ENCODE assay signal across 19 cellular contexts in the genomic region with DNA sequence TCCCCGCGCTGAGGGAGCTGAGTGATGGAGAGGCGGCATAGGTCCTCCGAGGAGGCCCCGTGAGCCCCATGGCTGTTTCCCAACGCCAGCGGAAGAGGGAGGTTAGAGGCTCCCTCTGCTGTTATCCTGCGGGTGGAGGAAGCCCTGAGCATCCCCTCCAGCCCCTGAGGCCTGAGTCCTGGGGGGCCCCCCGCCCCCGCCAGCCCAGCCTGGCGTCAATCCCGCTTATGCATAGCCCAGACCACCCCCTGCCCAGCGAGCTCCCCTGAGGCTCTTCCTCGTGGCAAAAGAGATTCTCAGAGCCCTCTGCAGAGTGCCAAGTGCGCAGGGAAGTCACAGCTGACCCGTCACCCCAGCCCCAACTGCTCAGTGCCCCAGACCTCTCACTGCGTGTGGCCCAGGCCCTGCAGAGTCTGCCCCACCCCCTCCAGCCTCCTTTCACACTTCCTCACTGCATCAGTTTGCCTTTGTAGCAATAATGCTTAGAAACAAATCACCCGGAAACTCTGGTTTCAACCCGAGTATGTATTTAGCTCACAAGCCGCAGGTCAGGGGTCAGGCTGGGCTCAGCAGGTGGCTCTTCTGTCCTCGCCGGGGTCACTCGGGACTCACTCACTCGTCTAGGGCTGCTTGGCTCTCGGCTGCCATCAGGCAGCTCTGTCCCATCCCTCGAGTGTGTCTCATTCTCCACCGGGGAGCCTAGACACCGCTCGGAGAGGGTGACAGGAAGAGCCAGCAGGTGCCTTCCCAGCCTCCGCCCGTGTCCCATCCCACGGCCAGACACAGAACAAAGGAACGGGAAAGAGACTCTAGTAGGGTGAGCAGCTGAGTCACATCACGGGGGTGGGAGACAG. TPM values are rescaled to one million over a fixed set of nuclear protein-coding genes. Genes with fewer than 3 reads are reported as not detected.
DNase-seq lines count a peak whose midpoint lies in the region; ATAC-seq, FAIRE-seq and TF ChIP-seq lines count a peak whose summit lies in the region.
"Had no signal": no experiment of that assay in that cellular context is flagged by ENCODE, and none has a peak within 500 bp of the region (broad histone marks: within the 10 kb centered on the region; RNA-seq: fewer than 3 reads in every experiment).

No MANE protein-coding gene starts in this region.

- H3K4me1 ChIP-seq in BLaER1 (peaks cover 48% of the 10 kb centered on the region), HepG2 (ENCODE audit: insufficient read depth, low read length) (no peaks in the 10 kb centered on the region), HAP-1 (no peaks in the 10 kb centered on the region)

- WGBS in HepG2 (ENCODE audit: low lambda C conversion rate) = 35% methylated on average over 20 of the region's 34 CpGs

- H3K4me3 Mint-ChIP-seq in osteocyte (ENCODE audit: unreplicated experiment) = no peak overlapping the region
- H3K4me3 Mint-ChIP-seq: T-cell had no signal

- H3K27me3 ChIP-seq in BLaER1 (peaks cover 23% of the 10 kb centered on the region; the same call in 1 of the 2 replicates), HepG2 (ENCODE audit: control insufficient read depth in 1 of 2, insufficient read depth in 2 of 2, low read length in 2 of 2) (peaks cover 4 to 70% of the 10 kb centered on the region in 2 experiments), HAP-1 (ENCODE audit: low read depth) (peaks cover 60% of the 10 kb centered on the region)

- H2AFZ ChIP-seq in HepG2 (ENCODE audit: low read length) = no peak overlapping the region

- peaks cover 14% of the 10 kb centered on the region for H3K9me3 ChIP-seq in BLaER1
- H3K9me3 ChIP-seq in HepG2 (ENCODE audit: low read length) = peaks cover 9% of the 10 kb centered on the region; the same call in 1 of the 2 replicates
- H3K9me3 ChIP-seq in HAP-1 = no peaks in the 10 kb centered on the region

- no peak for TF ChIP-seq EP300 in HepG2 (IDR thresholded peaks at IDR 0.05; ENCODE audit: low read depth in 2 of 2, low read length in 2 of 2)
- TF ChIP-seq EP300 in HepG2 (CRISPR knock-in tag; IDR thresholded peaks at IDR 0.05; ENCODE audit: borderline replicate concordance) = no peak

- DNase-seq in HTR-8/SVneo (ENCODE audit: insufficient read length, low spot score) (peak; percentile 50), cerebellum (ENCODE audit: low spot score) (peak; percentile 67), HepG2 (ENCODE audit: low spot score) (no peak), HAP-1 (ENCODE audit: low spot score in 2 of 2) (no peak), osteocyte (ENCODE audit: extremely low spot score, unreplicated experiment) (no peak)
- DNase-seq: activated CD8-positive, alpha-beta memory T cell treated with anti-CD3 and anti-CD28 coated beads, Interleukin-2, amount 50 U/mL, for 48 hours; activated naive CD4-positive, alpha-beta T cell treated with anti-CD3 and anti-CD28 coated beads, Interleukin-2, amount 50 U/mL, for 16 hours; GDM1; NCI-H2227 treated with DMSO at 0.1 percent for 48 hours; stimulated activated naive CD4-positive, alpha-beta T cell; T-cell had no signal

- POLR2A ChIA-PET in HepG2 (lab: Yijun Ruan, JAX) = no interaction called here

- peaks cover 9% of the 10 kb centered on the region for H3K9me3 Mint-ChIP-seq in osteocyte (ENCODE audit: unreplicated experiment)
- H3K9me3 Mint-ChIP-seq: T-cell had no signal

- TF ChIP-seq POLR2A in HepG2 (IDR thresholded peaks at IDR 0.05; ENCODE audit: insufficient read depth in 1 of 2, low read depth in 2 of 2, low read length in 2 of 2) = no peak

- no peak overlapping the region for H3K9ac ChIP-seq in BLaER1
- H3K9ac ChIP-seq in HepG2 (ENCODE audit: insufficient read depth, low read depth, low read length) = no peak overlapping the region

- no peak overlapping the region for H3K4me3 ChIP-seq in BLaER1
- no peak overlapping the region for H3K4me3 ChIP-seq in HepG2 (replicated peaks in 1 of 3; ENCODE audit: insufficient read depth in 1 of 3, low read depth in 2 of 3, low read length in 3 of 3)
- H3K4me3 ChIP-seq in HAP-1 = no peak overlapping the region

- TF ChIP-seq RAD21 in HepG2 (CRISPR knock-in tag; IDR thresholded peaks at IDR 0.05) = no peak

- H3K27ac ChIP-seq in BLaER1 (no peak overlapping the region), HepG2 (ENCODE audit: extremely low read length, insufficient read depth, low read length) (no peak overlapping the region)

- intact Hi-C loops in HepG2 (cut with micrococcal nuclease; ENCODE audit: unreplicated experiment) = no loop called here

- H3K4me1 Mint-ChIP-seq in osteocyte (ENCODE audit: unreplicated experiment) = no peaks in the 10 kb centered on the region

- TF ChIP-seq CTCF in HepG2 (CRISPR knock-in tag; IDR thresholded peaks at IDR 0.05) = peak; percentile 8; the same call in 1 of the 2 replicates
- TF ChIP-seq CTCF in osteocyte (IDR thresholded peaks at IDR 0.05) = no peak

- ATAC-seq in HepG2 (peak; percentile 36), HG03439 (IDR thresholded peaks at IDR 0.05; ENCODE audit: unreplicated experiment) (no peak), HG03135 (IDR thresholded peaks at IDR 0.05; ENCODE audit: unreplicated experiment) (no peak)
- ATAC-seq: activated CD4-positive, CD25-positive, alpha-beta regulatory T cell treated with anti-CD3 and anti-CD28 coated beads, Interleukin-2, amount 50 U/mL, for 24 hours; left lobe of liver; T-cell had no signal

- H3K79me2 ChIP-seq in HepG2 (ENCODE audit: insufficient read depth, low read length) = no peaks in the 10 kb centered on the region

- FAIRE-seq in HTR-8/SVneo (lab: Jason Lieb, UNC) = no peak
- FAIRE-seq in HepG2 (lab: Jason Lieb, UNC) = no peak
- FAIRE-seq: bronchial epithelial cell, H54 had no signal

- H3K4me2 ChIP-seq in BLaER1 (peak overlapping the region; percentile 79), HepG2 (ENCODE audit: low read depth, low read length) (no peak overlapping the region)

- no peaks in the 10 kb centered on the region for H3K36me3 Mint-ChIP-seq in osteocyte (ENCODE audit: unreplicated experiment)
- H3K36me3 Mint-ChIP-seq: T-cell had no signal

- H3K27ac Mint-ChIP-seq in osteocyte (ENCODE audit: unreplicated experiment) = no peak overlapping the region
- H3K27ac Mint-ChIP-seq: T-cell had no signal

- in situ Hi-C loops in HepG2 (cut with HindIII; ENCODE audit: extremely low pct_ligation_motif_present, low pct_unique_long_range_greater_than_20kb) (no loop called here), HAP-1 (cut with MboI; ENCODE audit: low sequenced_read_pairs) (no loop called here)

- H4K20me1 ChIP-seq in BLaER1 = no peaks in the 10 kb centered on the region
- H4K20me1 ChIP-seq in HepG2 (ENCODE audit: insufficient read depth, low read length) = no peaks in the 10 kb centered on the region

- BruUV-seq in HepG2 (replicated peaks; lab: Mats Ljungman, UMichigan) = no TSS peak

- CTCF ChIA-PET in HepG2 (lab: Yijun Ruan, JAX; ENCODE audit: low intra/inter-chr PET ratio, low total read pairs) = no interaction called here

- H3K27me3 Mint-ChIP-seq in osteocyte (ENCODE audit: unreplicated experiment) = peaks cover 57% of the 10 kb centered on the region

- no peaks in the 10 kb centered on the region for H3K36me3 ChIP-seq in BLaER1
- no peaks in the 10 kb centered on the region for H3K36me3 ChIP-seq in HepG2 (replicated peaks in 1 of 2; ENCODE audit: control insufficient read depth in 1 of 2, insufficient read depth in 2 of 2, low read length in 2 of 2)
- H3K36me3 ChIP-seq in HAP-1 (replicated peaks) = no peaks in the 10 kb centered on the region

TF ChIP-seq in HepG2, 621 proteins besides CTCF, POLR2A, EP300 and RAD21:
- TF ChIP-seq ZNF331 (CRISPR knock-in tag; IDR thresholded peaks at IDR 0.05) (peak; percentile 98), ATM (IDR thresholded peaks at IDR 0.05; ENCODE audit: borderline replicate concordance) (no peak)

RNA-seq across cellular contexts. Expression of gene GALNT9, which starts 44.8 kb away (rescaled TPM):
- total RNA-seq in cerebellum = 23.1 TPM
- 0.04 TPM in 1 of 2 replicates, not detected in the other for total RNA-seq in HepG2 (2016; rRNA removed; fragmentation: Illumina TruSeq; extraction: Trizol)
- total RNA-seq in HepG2 (2016; cell fraction: cytosol; rRNA removed; fragmentation: Illumina TruSeq; extraction: Trizol; ENCODE audit: low read depth) = not detected in 2 replicates
- not detected in 2 replicates for total RNA-seq in HepG2 (2016; cell fraction: insoluble cytoplasmic fraction; rRNA removed; fragmentation: Illumina TruSeq; extraction: Trizol)
- total RNA-seq in HepG2 (2016; cell fraction: membrane; rRNA removed; fragmentation: Illumina TruSeq; extraction: Trizol) = 0.09 TPM in 1 of 2 replicates, not detected in the other
- not detected in 2 replicates for total RNA-seq in HepG2 (2016; cell fraction: nucleus; rRNA removed; fragmentation: Illumina TruSeq; extraction: Trizol)
- polyA plus RNA-seq in HepG2 (2011; rRNA removed) = not detected in 2 replicates
- polyA plus RNA-seq in HepG2 (2011; cell fraction: cytosol; rRNA removed) = not detected in 2 replicates
- polyA plus RNA-seq in HepG2 (2011; cell fraction: nucleus; rRNA removed) = not detected in 2 replicates
- polyA plus RNA-seq in HepG2 (2012) = not detected in 2 replicates
- polyA plus RNA-seq in HepG2 (2016; cell fraction: cytosol; fragmentation: Illumina TruSeq; extraction: Trizol; ENCODE audit: low read depth) = not detected in 2 replicates
- polyA plus RNA-seq in HepG2 (2016; cell fraction: insoluble cytoplasmic fraction; fragmentation: Illumina TruSeq; extraction: Trizol; ENCODE audit: low read depth) = not detected in 2 replicates
- not detected in 2 replicates for polyA plus RNA-seq in HepG2 (2016; cell fraction: membrane; fragmentation: Illumina TruSeq; extraction: Trizol; ENCODE audit: low read depth)
- polyA plus RNA-seq in HepG2 (2016; cell fraction: nucleus; fragmentation: Illumina TruSeq; extraction: Trizol; ENCODE audit: insufficient read depth, low read depth) = not detected in 2 replicates
- 10.1 TPM in 1 of 2 replicates, not detected in the other for polyA minus RNA-seq in HepG2 (2011; rRNA and poly(A)+ RNA removed; ENCODE audit: low replicate concordance)
- not detected in 2 replicates for polyA minus RNA-seq in HepG2 (2011; cell fraction: cytosol; rRNA and poly(A)+ RNA removed)
- polyA minus RNA-seq in HepG2 (2011; cell fraction: nucleus; rRNA and poly(A)+ RNA removed) = not detected in 2 replicates
- not detected in 2 replicates for total RNA-seq in osteocyte
- total RNA-seq: bronchial epithelial cell, HT1080, left lobe of liver had no signal

Comparison
In these comparisons a context has a peak if more than half of its experiments do, and no peak if none do; other contexts are left out.
1. DNase-seq: peak in HTR-8/SVneo (single experiment) and cerebellum (single experiment); none in HepG2 (single experiment), HAP-1 (0 of 2) and osteocyte (single experiment).
2. RNA of gene GALNT9, which starts 44.8 kb away (total RNA-seq): 23.1 TPM in cerebellum (single experiment); 0.04 to 0.09 TPM in HepG2 and not detected in osteocyte; every median in the first group is over 10 times any median in the second.